ENCODE assay signal across 15 cellular contexts in the genomic region with DNA sequence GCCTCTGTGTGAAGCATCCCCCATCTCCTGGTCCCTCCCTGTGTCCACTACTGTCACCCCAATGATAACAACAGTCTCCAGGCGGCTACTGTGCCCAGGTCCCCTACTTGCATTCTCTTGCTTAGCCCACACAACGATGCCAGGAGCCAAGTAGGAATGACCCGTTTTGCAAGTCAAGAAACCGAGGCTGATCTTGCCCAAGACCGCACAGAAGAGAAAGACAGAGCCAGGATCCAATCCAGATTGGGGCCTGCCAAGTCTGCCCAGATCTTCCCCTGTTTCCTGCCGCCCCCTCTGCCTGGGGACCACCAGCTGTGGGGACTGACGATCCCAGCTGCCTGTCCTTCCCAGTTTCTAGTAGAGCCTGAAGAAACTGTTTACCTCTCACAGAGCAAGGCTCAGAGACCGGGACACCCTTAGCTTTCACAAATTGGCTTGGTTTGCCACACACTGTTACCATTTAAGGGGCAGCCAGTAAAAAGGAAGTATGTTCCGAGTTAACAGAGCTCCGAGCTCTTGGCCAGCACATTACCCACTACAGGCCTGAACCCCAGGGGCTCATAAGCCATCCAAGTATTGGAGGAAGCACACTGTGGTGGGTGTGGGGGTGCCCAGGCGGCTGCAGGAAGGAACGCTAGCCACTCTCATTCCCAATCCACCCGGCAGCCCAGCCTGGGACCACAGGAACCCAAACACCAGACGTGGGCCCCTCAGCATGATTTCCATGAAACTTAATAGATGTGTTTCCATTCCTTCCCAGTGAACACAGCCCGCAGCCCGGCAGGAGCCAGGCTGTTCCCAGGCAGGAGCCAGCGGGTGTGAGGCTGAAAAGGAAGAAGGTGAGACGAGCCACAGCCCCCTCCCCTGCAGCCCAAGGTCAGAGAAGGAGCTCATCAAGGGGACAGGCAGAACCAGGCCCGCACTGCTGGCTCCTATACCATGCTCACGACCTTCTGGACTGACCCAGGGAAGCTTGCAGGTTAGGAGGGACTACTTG. TPM values are rescaled to one million over a fixed set of nuclear protein-coding genes. Genes with fewer than 3 reads are reported as not detected.
DNase-seq lines count a peak whose midpoint lies in the region; ATAC-seq, FAIRE-seq and TF ChIP-seq lines count a peak whose summit lies in the region.
"Had no signal": no experiment of that assay in that cellular context is flagged by ENCODE, and none has a peak within 500 bp of the region (broad histone marks: within the 10 kb centered on the region; RNA-seq: fewer than 3 reads in every experiment).

No MANE protein-coding gene starts in this region.

- no peaks in the 10 kb centered on the region for H3K36me3 Mint-ChIP-seq in endothelial cell (ENCODE audit: low read depth, unreplicated experiment)
- no peaks in the 10 kb centered on the region for H3K36me3 Mint-ChIP-seq in activated naive CD4-positive, alpha-beta T cell treated with anti-CD3 and anti-CD28 coated beads, Interleukin-2, amount 50 U/mL, for 72 hours
- H3K36me3 Mint-ChIP-seq in activated CD8-positive, alpha-beta memory T cell treated with anti-CD3 and anti-CD28 coated beads, Interleukin-2, amount 10 ng/mL, durations not matched to agents 7 days and 5 days = no peaks in the 10 kb centered on the region
- H3K36me3 Mint-ChIP-seq: type B pancreatic cell had no signal

- DNase-seq in Peyer's patch = no peak
- no peak for DNase-seq in H1 (ENCODE audit: low read depth in 1 of 2, low spot score in 2 of 2)
- no peak for DNase-seq in mesendoderm
- DNase-seq in testis = no peak
- DNase-seq in OCI-M2 (lab: John Stamatoyannopoulos, UW; ENCODE audit: unreplicated experiment) = no peak
- no peak for DNase-seq in endothelial cell (ENCODE audit: low spot score)
- no peak for DNase-seq in activated naive CD4-positive, alpha-beta T cell treated with anti-CD3 and anti-CD28 coated beads, Interleukin-2, amount 50 U/mL, for 72 hours (ENCODE audit: low spot score in 2 of 2)
- DNase-seq in activated CD8-positive, alpha-beta memory T cell treated with anti-CD3 and anti-CD28 coated beads, Interleukin-2, amount 10 ng/mL, durations not matched to agents 7 days and 5 days = no peak
- DNase-seq: activated CD4-positive, alpha-beta T cell treated with anti-CD3 and anti-CD28 coated beads for 1 hour; activated effector memory CD4-positive, alpha-beta T cell treated with anti-CD3 and anti-CD28 coated beads, Interleukin-2, amount 50 U/mL, for 16 hours; CD4-positive, alpha-beta T cell; NCI-H1048; NCI-H510A treated with DMSO at 0.1 percent for 48 hours; pancreas had no signal

- no peak for TF ChIP-seq CTCF in Peyer's patch (IDR thresholded peaks at IDR 0.05)
- no peak for TF ChIP-seq CTCF in H1 (IDR thresholded peaks at IDR 0.05; ENCODE audit: control extremely low read depth in 1 of 3, insufficient read depth in 1 of 3, low read depth in 1 of 3, low read length in 3 of 3)
- TF ChIP-seq CTCF in testis (IDR thresholded peaks at IDR 0.05) = no peak
- TF ChIP-seq CTCF in endothelial cell (IDR thresholded peaks at IDR 0.05; ENCODE audit: unreplicated experiment) = no peak

- WGBS in H1 (ENCODE audit: extremely low coverage in 1 of 2, insufficient coverage in 1 of 2, insufficient read length in 1 of 2, insufficient replicate concordance in 2 of 2, low coverage in 1 of 2, low lambda C conversion rate in 2 of 2, missing lambda C conversion rate in 1 of 2), 2 experiments = 67% methylated on average over 20 of the region's 20 CpGs; no CpG with 5 or more reads in 1 of the 2 experiments
- no CpG with 5 or more reads among the region's 20 CpGs for WGBS in mesendoderm (ENCODE audit: extremely low coverage, insufficient coverage, low lambda C conversion rate)
- WGBS in testis, 2 donors = 47 to 58% methylated on average over 16 to 20 of the region's 20 CpGs

- FAIRE-seq in H1 (lab: Jason Lieb, UNC) = no peak
- FAIRE-seq: pancreas had no signal

- no peaks in the 10 kb centered on the region for H3K9me3 Mint-ChIP-seq in endothelial cell (ENCODE audit: unreplicated experiment)
- no peaks in the 10 kb centered on the region for H3K9me3 Mint-ChIP-seq in activated naive CD4-positive, alpha-beta T cell treated with anti-CD3 and anti-CD28 coated beads, Interleukin-2, amount 50 U/mL, for 72 hours
- no peaks in the 10 kb centered on the region for H3K9me3 Mint-ChIP-seq in activated CD8-positive, alpha-beta memory T cell treated with anti-CD3 and anti-CD28 coated beads, Interleukin-2, amount 10 ng/mL, durations not matched to agents 7 days and 5 days (ENCODE audit: low read depth)
- H3K9me3 Mint-ChIP-seq: CD4-positive, alpha-beta T cell had no signal

- TF ChIP-seq POLR2A in Peyer's patch (IDR thresholded peaks at IDR 0.05) = no peak
- no peak for TF ChIP-seq POLR2A in H1 (IDR thresholded peaks at IDR 0.05; ENCODE audit: control extremely low read depth in 1 of 2, low read depth in 2 of 2, low read length in 2 of 2)
- no peak for TF ChIP-seq POLR2A in testis (IDR thresholded peaks at IDR 0.05)

- H3K27me3 Mint-ChIP-seq in endothelial cell (ENCODE audit: unreplicated experiment) = peaks cover 3% of the 10 kb centered on the region
- H3K27me3 Mint-ChIP-seq in activated CD8-positive, alpha-beta memory T cell treated with anti-CD3 and anti-CD28 coated beads, Interleukin-2, amount 10 ng/mL, durations not matched to agents 7 days and 5 days = peaks cover 9% of the 10 kb centered on the region
- H3K27me3 Mint-ChIP-seq: type B pancreatic cell had no signal

- H3K27me3 ChIP-seq in Peyer's patch (no peaks in the 10 kb centered on the region), H1 (replicated peaks in 1 of 4; ENCODE audit: control insufficient read depth in 3 of 4, extremely low read depth in 1 of 4, insufficient read depth in 3 of 4, low read length in 3 of 4) (no peaks in the 10 kb centered on the region), mesendoderm (ENCODE audit: insufficient read depth, low read length, poor library complexity) (no peaks in the 10 kb centered on the region), testis (no peaks in the 10 kb centered on the region)
- H3K27me3 ChIP-seq: pancreas had no signal

- H3K4me3 ChIP-seq in Peyer's patch (no peak overlapping the region), H1 (ENCODE audit: extremely low read depth in 1 of 4, insufficient read depth in 2 of 4, low read depth in 3 of 4, low read length in 4 of 4) (no peak overlapping the region), mesendoderm (ENCODE audit: low read length) (no peak overlapping the region), testis (no peak overlapping the region)
- H3K4me3 ChIP-seq: pancreas had no signal

- H4K5ac ChIP-seq in H1 (ENCODE audit: insufficient read length, low read depth, low read length) (no peak overlapping the region), mesendoderm (ENCODE audit: low read length) (no peak overlapping the region)

- intact Hi-C loops in testis (cut with DNase I; ENCODE audit: low total_unique reads) = no loop called here

- 0 out of 2 replicates have a peak overlapping the region, but pooled peaks have one; percentile 19 for H3K18ac ChIP-seq in H1 (ENCODE audit: extremely low read depth, low read length)
- H3K18ac ChIP-seq in mesendoderm (ENCODE audit: low read length) = no peak overlapping the region

- no peak overlapping the region for H3K23ac ChIP-seq in H1 (ENCODE audit: insufficient read length)
- no peak overlapping the region for H3K23ac ChIP-seq in mesendoderm (ENCODE audit: low read length)

- H3K36me3 ChIP-seq in Peyer's patch = no peaks in the 10 kb centered on the region
- H3K36me3 ChIP-seq in H1 (ENCODE audit: control insufficient read depth in 2 of 4, insufficient read depth in 4 of 4, low read length in 3 of 4) = no peaks in the 10 kb centered on the region
- H3K36me3 ChIP-seq in mesendoderm (ENCODE audit: control insufficient read depth, insufficient read depth, low read length) = no peaks in the 10 kb centered on the region
- H3K36me3 ChIP-seq in testis (ENCODE audit: low read depth, missing control alignments) = no peaks in the 10 kb centered on the region
- H3K36me3 ChIP-seq: pancreas had no signal

- H4K91ac ChIP-seq in H1 (replicated peaks; ENCODE audit: insufficient read length, low read length) = peak overlapping the region; percentile 46

- H4K8ac ChIP-seq in H1 (ENCODE audit: extremely low read depth, insufficient read depth, low read length) = peak overlapping the region; percentile 84; the same call in 1 of the 2 replicates
- H4K8ac ChIP-seq in mesendoderm (ENCODE audit: low read depth, low read length) = no peak overlapping the region

- H3K14ac ChIP-seq in H1 (ENCODE audit: insufficient read length) = no peak overlapping the region

- H3K4me3 Mint-ChIP-seq in endothelial cell (ENCODE audit: unreplicated experiment) = no peak overlapping the region
- no peak overlapping the region for H3K4me3 Mint-ChIP-seq in activated CD8-positive, alpha-beta memory T cell treated with anti-CD3 and anti-CD28 coated beads, Interleukin-2, amount 10 ng/mL, durations not matched to agents 7 days and 5 days
- H3K4me3 Mint-ChIP-seq: CD4-positive, alpha-beta T cell; type B pancreatic cell had no signal

- no peaks in the 10 kb centered on the region for H3K4me1 Mint-ChIP-seq in endothelial cell (ENCODE audit: unreplicated experiment)
- H3K4me1 Mint-ChIP-seq in activated CD8-positive, alpha-beta memory T cell treated with anti-CD3 and anti-CD28 coated beads, Interleukin-2, amount 10 ng/mL, durations not matched to agents 7 days and 5 days = no peaks in the 10 kb centered on the region

- H3K56ac ChIP-seq in H1 (replicated peaks; ENCODE audit: insufficient read length, low read depth, low read length) (no peak overlapping the region), mesendoderm (ENCODE audit: low read length) (peak overlapping the region; percentile 44)

- H2BK5ac ChIP-seq in H1 (ENCODE audit: low read depth, low read length) (no peak overlapping the region), mesendoderm (ENCODE audit: low read length) (no peak overlapping the region)

- H3K4ac ChIP-seq in H1 (replicated peaks; ENCODE audit: insufficient read length, low read depth, low read length) (no peak overlapping the region), mesendoderm (ENCODE audit: low read depth, low read length) (no peak overlapping the region)

- ATAC-seq in activated naive CD4-positive, alpha-beta T cell treated with anti-CD3 and anti-CD28 coated beads, Interleukin-2, amount 50 U/mL, for 72 hours = no peak
- ATAC-seq in activated CD8-positive, alpha-beta memory T cell treated with anti-CD3 and anti-CD28 coated beads, Interleukin-2, amount 10 ng/mL, durations not matched to agents 7 days and 5 days = no peak
- ATAC-seq: pancreas had no signal

- no peaks in the 10 kb centered on the region for H3K79me2 ChIP-seq in H1 (ENCODE audit: control insufficient read depth in 1 of 2, insufficient read depth in 2 of 2, low read length in 2 of 2)
- H3K79me2 ChIP-seq in mesendoderm (ENCODE audit: control insufficient read depth, insufficient read depth, low read length) = no peaks in the 10 kb centered on the region

- H2BK15ac ChIP-seq in H1 (ENCODE audit: low read length) = no peak overlapping the region
- H2BK15ac ChIP-seq in mesendoderm (replicated peaks; ENCODE audit: low read depth) = no peak overlapping the region

- peaks cover 2% of the 10 kb centered on the region; the same call in 1 of the 2 replicates for H3K23me2 ChIP-seq in H1 (ENCODE audit: low read depth, low read length)

- no peaks in the 10 kb centered on the region for H3K9me3 ChIP-seq in Peyer's patch
- no peaks in the 10 kb centered on the region for H3K9me3 ChIP-seq in H1 (ENCODE audit: insufficient read depth in 2 of 2, low read depth in 1 of 2, low read length in 1 of 2)
- no peaks in the 10 kb centered on the region for H3K9me3 ChIP-seq in testis
- H3K9me3 ChIP-seq: pancreas had no signal

- TF ChIP-seq RAD21 in H1 (IDR thresholded peaks at IDR 0.05 in 1 of 2, conservative IDR thresholded peaks at IDR 0.05 in 1 of 2; ENCODE audit: low read depth in 2 of 2, low read length in 2 of 2) = no peak

- no peak overlapping the region for H2BK20ac ChIP-seq in H1 (ENCODE audit: low read length)

- CTCF ChIA-PET in H1 (lab: Charles Lee; ENCODE audit: partially characterized antibody) = interaction anchor here (0.5 to 3.9 kb wide), 17 partner anchors 9 to 259 kb away, joined by 3 to 26 read pairs (median 3); no protein-coding TSS in a partner anchor
- CTCF ChIA-PET in activated CD8-positive, alpha-beta memory T cell treated with anti-CD3 and anti-CD28 coated beads, Interleukin-2, amount 10 ng/mL, durations not matched to agents 7 days and 5 days (lab: Charles Lee) = no interaction called here

- H2BK120ac ChIP-seq in H1 (replicated peaks; ENCODE audit: low read depth, low read length) = no peak overlapping the region
- H2BK120ac ChIP-seq in mesendoderm (ENCODE audit: low read depth, low read length) = no peak overlapping the region

- H3K27ac ChIP-seq in Peyer's patch (peak overlapping the region; percentile 10 to 67 (median 49)), H1 (ENCODE audit: low read depth, low read length) (no peak overlapping the region), mesendoderm (ENCODE audit: low read depth, low read length) (no peak overlapping the region), testis (peak overlapping the region; percentile 33 to 76)
- H3K27ac ChIP-seq: pancreas had no signal

- no peak overlapping the region for H2AK5ac ChIP-seq in H1 (ENCODE audit: low read depth, low read length)
- H2AK5ac ChIP-seq in mesendoderm (ENCODE audit: low read length) = no peak overlapping the region

- no peak overlapping the region for H3K27ac Mint-ChIP-seq in endothelial cell (ENCODE audit: unreplicated experiment)
- H3K27ac Mint-ChIP-seq in activated naive CD4-positive, alpha-beta T cell treated with anti-CD3 and anti-CD28 coated beads, Interleukin-2, amount 50 U/mL, for 72 hours = no peak overlapping the region
- no peak overlapping the region for H3K27ac Mint-ChIP-seq in activated CD8-positive, alpha-beta memory T cell treated with anti-CD3 and anti-CD28 coated beads, Interleukin-2, amount 10 ng/mL, durations not matched to agents 7 days and 5 days
- H3K27ac Mint-ChIP-seq: CD4-positive, alpha-beta T cell; type B pancreatic cell had no signal

- H4K20me1 ChIP-seq in H1 (replicated peaks in 1 of 2; ENCODE audit: control insufficient read depth in 1 of 2, insufficient read depth in 2 of 2, low read length in 2 of 2) = no peaks in the 10 kb centered on the region

- H3K4me2 ChIP-seq in H1 (ENCODE audit: insufficient read depth in 1 of 2, low read depth in 2 of 2, low read length in 2 of 2) = no peak overlapping the region
- H3K4me2 ChIP-seq in mesendoderm (ENCODE audit: low read length) = no peak overlapping the region

- POLR2A ChIA-PET in H1 (lab: Charles Lee; ENCODE audit: partially characterized antibody) = interaction anchor here (0.7 to 1.3 kb wide), 3 partner anchors 15 to 121 kb away, joined by 3 to 7 read pairs (median 3); no protein-coding TSS in a partner anchor

- H2AFZ ChIP-seq in H1 (ENCODE audit: low read length) = peak overlapping the region; percentile 89; the same call in 1 of the 2 replicates

- no peak for TF ChIP-seq EP300 in H1 (IDR thresholded peaks at IDR 0.05; ENCODE audit: borderline replicate concordance in 1 of 2, low read depth in 2 of 2, low read length in 2 of 2)

- H3K9ac ChIP-seq in H1 (replicated peaks in 1 of 4; ENCODE audit: extremely low read depth in 1 of 4, low read depth in 3 of 4, low read length in 3 of 4) (peak overlapping the region in 1 of 4 experiments; percentile 11; a peak in 1 of 7 replicates), mesendoderm (ENCODE audit: low read length) (peak overlapping the region; percentile 15)

- no peak overlapping the region for H2BK12ac ChIP-seq in H1 (ENCODE audit: low read depth, low read length)

- no peaks in the 10 kb centered on the region for H3K4me1 ChIP-seq in Peyer's patch
- peaks cover 0 to 10% (median 4%) of the 10 kb centered on the region in 4 experiments; a peak in 4 of 7 replicates for H3K4me1 ChIP-seq in H1 (replicated peaks in 1 of 4; ENCODE audit: control insufficient read depth in 3 of 4, insufficient read depth in 4 of 4, low read length in 3 of 4)
- peaks cover 2% of the 10 kb centered on the region for H3K4me1 ChIP-seq in mesendoderm (ENCODE audit: control insufficient read depth, low read depth, low read length)
- peaks cover 31% of the 10 kb centered on the region for H3K4me1 ChIP-seq in testis
- H3K4me1 ChIP-seq: pancreas had no signal

- no peaks in the 10 kb centered on the region for H3K79me1 ChIP-seq in H1 (ENCODE audit: low read depth, low read length)
- no peaks in the 10 kb centered on the region for H3K79me1 ChIP-seq in mesendoderm (ENCODE audit: low read length)

RNA-seq across cellular contexts. Expression of a gene that starts 7.9 kb away (rescaled TPM):
- total RNA-seq in Peyer's patch (1 to 10 TPM in 2 of 4 donors, under 1 TPM in 2; 0.35 to 4.1 (median 2.0) TPM), testis (1 to 10 TPM; 7.6 to 9.6 TPM), endothelial cell (ENCODE audit: unreplicated experiment) (not detected)
- total RNA-seq in H1 (2021; fragmentation: NEBNext Ultra II Directional; extraction: Animal tissue kit (Norgen Biotek cat#: 25700)) = not detected in 2 replicates
- polyA plus RNA-seq in H1 (2011; rRNA removed) (0.23 and 0.27 TPM in 2 replicates), testis (ENCODE audit: insufficient read depth, low read depth, low replicate concordance) (5.2 TPM)
- polyA plus RNA-seq in H1 (2011; cell fraction: cytosol; rRNA removed) = 0.10 TPM
- polyA plus RNA-seq in H1 (2011; cell fraction: nucleus; rRNA removed) = 0.26 TPM
- polyA plus RNA-seq in H1 (2012, experiment 1 of 2) = 0.14 to 0.28 TPM (median 0.20 TPM) in 4 replicates
- polyA plus RNA-seq in H1 (2012, experiment 2 of 2) = 0.26 TPM
- 0.08 TPM for polyA plus RNA-seq in H1 (2013, experiment 1 of 2)
- polyA plus RNA-seq in H1 (2013, experiment 2 of 2) = 0.07 TPM
- 0.07 and 0.09 TPM in 2 replicates for polyA minus RNA-seq in H1 (2011; rRNA and poly(A)+ RNA removed)
- not detected for polyA minus RNA-seq in H1 (2011; cell fraction: cytosol; rRNA and poly(A)+ RNA removed)
- polyA minus RNA-seq in H1 (2011; cell fraction: nucleus; rRNA and poly(A)+ RNA removed) = 0.50 TPM
- polyA plus RNA-seq in mesendoderm (2013, experiment 1 of 2) = 0.13 TPM
- polyA plus RNA-seq in mesendoderm (2013, experiment 2 of 2) = 0.15 TPM
- not detected for total RNA-seq in activated naive CD4-positive, alpha-beta T cell treated with anti-CD3 and anti-CD28 coated beads, Interleukin-2, amount 50 U/mL, for 72 hours
- not detected for total RNA-seq in activated CD8-positive, alpha-beta memory T cell treated with anti-CD3 and anti-CD28 coated beads, Interleukin-2, amount 10 ng/mL, durations not matched to agents 7 days and 5 days
- total RNA-seq: CD4-positive, alpha-beta T cell had no signal

RNA-seq across cellular contexts. Expression of a gene that starts 51.4 kb away (rescaled TPM):
- total RNA-seq in Peyer's patch (not detected), testis (10 to 100 TPM in 1 of 2 donors, 1 to 10 TPM in 1; 9.3 to 17.5 TPM), endothelial cell (ENCODE audit: unreplicated experiment) (not detected)
- not detected in 2 replicates for total RNA-seq in H1 (2021; fragmentation: NEBNext Ultra II Directional; extraction: Animal tissue kit (Norgen Biotek cat#: 25700))
- polyA plus RNA-seq in H1 (2011; rRNA removed) (not detected in 2 replicates), testis (ENCODE audit: insufficient read depth, low read depth, low replicate concordance) (29.0 TPM)
- polyA plus RNA-seq in H1 (2011; cell fraction: cytosol; rRNA removed) = not detected
- polyA plus RNA-seq in H1 (2011; cell fraction: nucleus; rRNA removed) = not detected
- not detected in 4 replicates for polyA plus RNA-seq in H1 (2012, experiment 1 of 2)
- polyA plus RNA-seq in H1 (2012, experiment 2 of 2) = not detected
- polyA plus RNA-seq in H1 (2013, experiment 1 of 2) = not detected
- not detected for polyA plus RNA-seq in H1 (2013, experiment 2 of 2)
- polyA minus RNA-seq in H1 (2011; rRNA and poly(A)+ RNA removed) = not detected in 2 replicates
- polyA minus RNA-seq in H1 (2011; cell fraction: cytosol; rRNA and poly(A)+ RNA removed) = not detected
- not detected for polyA minus RNA-seq in H1 (2011; cell fraction: nucleus; rRNA and poly(A)+ RNA removed)
- polyA plus RNA-seq in mesendoderm (2013, experiment 1 of 2) = not detected
- not detected for polyA plus RNA-seq in mesendoderm (2013, experiment 2 of 2)
- not detected for total RNA-seq in activated naive CD4-positive, alpha-beta T cell treated with anti-CD3 and anti-CD28 coated beads, Interleukin-2, amount 50 U/mL, for 72 hours
- total RNA-seq in activated CD8-positive, alpha-beta memory T cell treated with anti-CD3 and anti-CD28 coated beads, Interleukin-2, amount 10 ng/mL, durations not matched to agents 7 days and 5 days = not detected
- polyA plus RNA-seq: pancreas had no signal

Comparison
In these comparisons a context has a peak if more than half of its experiments do, and no peak if none do; other contexts are left out.
1. H3K27ac ChIP-seq: peak in Peyer's patch (4 of 4) and testis (2 of 2); none in H1 (single experiment) and mesendoderm (single experiment).
2. RNA of a gene that starts 51.4 kb away (total RNA-seq): 9.3 to 17.5 TPM in testis; not detected in activated CD8-positive, alpha-beta memory T cell treated with anti-CD3 and anti-CD28 coated beads, Interleukin-2, amount 10 ng/mL, durations not matched to agents 7 days and 5 days, not detected in Peyer's patch, not detected in H1, not detected in endothelial cell (single experiment) and not detected in activated naive CD4-positive, alpha-beta T cell treated with anti-CD3 and anti-CD28 coated beads, Interleukin-2, amount 50 U/mL, for 72 hours; every median in the first group is over 4 times any median in the second.